Comparison of ENCODE assay signal across 8 cellular contexts in the genomic region with DNA sequence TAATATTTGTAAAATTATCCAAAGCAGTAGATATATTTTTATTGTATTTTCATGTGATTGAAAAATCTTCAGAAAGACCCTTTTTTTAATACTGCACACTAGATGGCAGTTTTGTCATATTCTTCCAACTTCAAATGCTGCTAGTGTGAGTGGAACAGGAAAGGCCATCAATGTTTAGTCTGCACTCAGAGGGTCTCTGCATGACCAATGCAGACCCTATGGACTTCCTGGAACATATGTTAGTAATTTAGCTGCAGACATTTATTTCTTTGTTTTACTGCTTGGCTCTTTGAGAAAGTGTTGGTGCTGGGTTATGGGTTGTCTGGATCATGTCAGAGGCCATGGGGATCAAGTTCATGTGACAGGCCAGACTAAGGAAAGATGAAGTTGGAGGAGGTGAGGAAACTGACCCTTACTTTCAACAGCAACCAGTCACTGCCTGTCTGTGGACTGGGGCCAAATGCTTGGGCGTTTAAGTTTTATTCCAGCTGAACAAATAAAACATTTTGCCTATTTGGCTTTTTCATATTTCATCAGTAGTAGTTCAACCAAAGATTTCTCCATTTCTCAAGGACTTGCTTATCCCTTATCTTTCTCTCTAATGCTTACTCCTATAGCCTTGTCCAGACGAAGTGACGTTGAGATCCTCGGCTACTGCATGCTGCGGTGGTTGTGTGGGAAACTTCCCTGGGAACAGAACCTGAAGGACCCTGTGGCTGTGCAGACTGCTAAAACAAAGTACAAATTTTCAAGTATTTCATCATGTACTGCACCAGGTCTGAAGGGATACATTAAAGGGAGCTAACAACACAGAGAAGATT.
DNase-seq lines count a peak whose midpoint lies in the region; ATAC-seq and TF ChIP-seq lines count a peak whose summit lies in the region.

No MANE protein-coding gene starts in this region.

- no peak overlapping the region for H2AFZ ChIP-seq in HCT116 (ENCODE audit: low read depth, low read length, poor library complexity, severe bottlenecking)

- peaks cover 0 to 3% of the 10 kb centered on the region in 2 experiments; a peak in 1 of 4 replicates for H3K4me1 ChIP-seq in HCT116 (ENCODE audit: control insufficient read depth in 1 of 2, insufficient read depth in 2 of 2, low read length in 2 of 2)
- peaks cover 14% of the 10 kb centered on the region for H3K4me1 ChIP-seq in vagina

- POLR2A ChIA-PET in HCT116 (lab: Charles Lee), result no interaction called here

- H3K27ac ChIP-seq in HCT116 (ENCODE audit: low read depth, low read length) (no peak overlapping the region), layer of hippocampus (ENCODE audit: low read depth, low read length) (peak overlapping the region; percentile 35), vagina (no peak overlapping the region)

- RAD21 ChIA-PET in HCT116 (lab: Charles Lee; ENCODE audit: low non-redundant PET in 1 of 2, low total read pairs in 2 of 2, uncharacterized antibody in 2 of 2, unreplicated experiment in 2 of 2), result no interaction called here

- no peak overlapping the region for H3K4me3 ChIP-seq in HCT116 (replicated peaks in 1 of 2; ENCODE audit: low read depth in 1 of 2, low read length in 2 of 2)
- no peak overlapping the region for H3K4me3 ChIP-seq in astrocyte of the cerebellum (ENCODE audit: low read depth, low read length)
- H3K4me3 ChIP-seq in vagina, result no peak overlapping the region

- no peaks in the 10 kb centered on the region for H3K27me3 ChIP-seq in HCT116 (ENCODE audit: insufficient read depth, low read length)
- no peaks in the 10 kb centered on the region for H3K27me3 ChIP-seq in layer of hippocampus (ENCODE audit: control insufficient read depth, insufficient read depth, low read length)
- H3K27me3 ChIP-seq in vagina, result no peaks in the 10 kb centered on the region

- H3K79me2 ChIP-seq in HCT116 (ENCODE audit: insufficient read depth, low read length), result no peaks in the 10 kb centered on the region

- ATAC-seq in HCT116 (no peak), GM21825 (IDR thresholded peaks at IDR 0.05; ENCODE audit: unreplicated experiment) (no peak)

- peak; percentile 23 for DNase-seq in A172 (ENCODE audit: low spot score)
- DNase-seq in HCT116 (ENCODE audit: low read depth, low spot score), result no peak
- no peak for DNase-seq in astrocyte of the cerebellum (ENCODE audit: low read depth)
- no peak for DNase-seq in vagina (ENCODE audit: extremely low spot score in 2 of 2)
- DNase-seq in erythroblast (lab: John Stamatoyannopoulos, UW), result no peak
- no peak for DNase-seq in stimulated activated CD8-positive, alpha-beta memory T cell treated with anti-CD3 and anti-CD28 coated beads, Interleukin-4, amount 100 ng/mL, for 48 hours

- H3K36me3 ChIP-seq in HCT116 (ENCODE audit: control insufficient read depth in 1 of 2, insufficient read depth in 2 of 2, low read length in 2 of 2) (no peaks in the 10 kb centered on the region), vagina (no peaks in the 10 kb centered on the region)

- intact Hi-C loops in HCT116 (cut with micrococcal nuclease), result loop anchor here (5.0 to 10.0 kb wide), 3 partner anchors 227 to 423 kb away; no protein-coding TSS in a partner anchor
- intact Hi-C loops in vagina (cut with DNase I), result no loop called here

- H3K4me2 ChIP-seq in HCT116 (ENCODE audit: low read length), result no peak overlapping the region

- BruUV-seq in HCT116 (replicated peaks; lab: Mats Ljungman, UMichigan), result no TSS peak

- peak in 2 of 3 experiments; percentile 31 to 36; a peak in 2 of 6 replicates for TF ChIP-seq CTCF in HCT116 (IDR thresholded peaks at IDR 0.05 in 2 of 3, conservative IDR thresholded peaks at IDR 0.05 in 1 of 3; ENCODE audit: borderline replicate concordance in 1 of 3, insufficient read depth in 1 of 3, low read depth in 2 of 3, low read length in 2 of 3)
- TF ChIP-seq CTCF in astrocyte of the cerebellum (IDR thresholded peaks at IDR 0.05; ENCODE audit: low read depth, low read length, missing control alignments), result peak; percentile 31
- no peak for TF ChIP-seq CTCF in vagina (IDR thresholded peaks at IDR 0.05)

- H3K9me3 ChIP-seq in HCT116 (ENCODE audit: control insufficient read depth in 1 of 2, insufficient read depth in 1 of 2, low read depth in 1 of 2, low read length in 2 of 2) (no peaks in the 10 kb centered on the region), vagina (no peaks in the 10 kb centered on the region)

- in situ Hi-C loops in astrocyte of the cerebellum (cut with HindIII; ENCODE audit: low sequenced_read_pairs), result no loop called here

- H4K20me1 ChIP-seq in HCT116 (ENCODE audit: insufficient read depth), result no peaks in the 10 kb centered on the region

- TF ChIP-seq POLR2A in HCT116 (IDR thresholded peaks at IDR 0.05; ENCODE audit: borderline replicate concordance, extremely low read depth, insufficient read depth, insufficient read length) (no peak), vagina (IDR thresholded peaks at IDR 0.05) (no peak), erythroblast (IDR thresholded peaks at IDR 0.05; ENCODE audit: low read length) (no peak)

- H3K9ac ChIP-seq in HCT116 (ENCODE audit: low read length), result no peak overlapping the region

- CTCF ChIA-PET in HCT116 (lab: Charles Lee), result interaction anchor here (0.9 to 1.2 kb wide), 3 partner anchors 226 to 423 kb away, joined by 3 to 7 read pairs (median 6); no protein-coding TSS in a partner anchor

- TF ChIP-seq RAD21 in HCT116 (IDR thresholded peaks at IDR 0.05; ENCODE audit: low read depth), result peak; percentile 65

- H3K9me2 ChIP-seq in HCT116 (ENCODE audit: insufficient read depth), result no peaks in the 10 kb centered on the region

TF ChIP-seq in HCT116, 20 proteins besides CTCF, POLR2A, EP300 and RAD21:
- TF ChIP-seq FOSL1 (IDR thresholded peaks at IDR 0.05; ENCODE audit: low read depth), result no peak
- TF ChIP-seq JUND (IDR thresholded peaks at IDR 0.05), result no peak
- TF ChIP-seq, protein P1, sequence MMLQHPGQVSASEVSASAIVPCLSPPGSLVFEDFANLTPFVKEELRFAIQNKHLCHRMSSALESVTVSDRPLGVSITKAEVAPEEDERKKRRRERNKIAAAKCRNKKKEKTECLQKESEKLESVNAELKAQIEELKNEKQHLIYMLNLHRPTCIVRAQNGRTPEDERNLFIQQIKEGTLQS (IDR thresholded peaks at IDR 0.05), result no peak
- TF ChIP-seq ZFX (IDR thresholded peaks at IDR 0.05), result no peak

Comparison
In these comparisons a context has a peak if more than half of its experiments do, and no peak if none do; other contexts are left out.
1. CTCF ChIP-seq: peak in HCT116 (2 of 3) and astrocyte of the cerebellum (single experiment); none in vagina (0 of 3).